In the genomic region with DNA sequence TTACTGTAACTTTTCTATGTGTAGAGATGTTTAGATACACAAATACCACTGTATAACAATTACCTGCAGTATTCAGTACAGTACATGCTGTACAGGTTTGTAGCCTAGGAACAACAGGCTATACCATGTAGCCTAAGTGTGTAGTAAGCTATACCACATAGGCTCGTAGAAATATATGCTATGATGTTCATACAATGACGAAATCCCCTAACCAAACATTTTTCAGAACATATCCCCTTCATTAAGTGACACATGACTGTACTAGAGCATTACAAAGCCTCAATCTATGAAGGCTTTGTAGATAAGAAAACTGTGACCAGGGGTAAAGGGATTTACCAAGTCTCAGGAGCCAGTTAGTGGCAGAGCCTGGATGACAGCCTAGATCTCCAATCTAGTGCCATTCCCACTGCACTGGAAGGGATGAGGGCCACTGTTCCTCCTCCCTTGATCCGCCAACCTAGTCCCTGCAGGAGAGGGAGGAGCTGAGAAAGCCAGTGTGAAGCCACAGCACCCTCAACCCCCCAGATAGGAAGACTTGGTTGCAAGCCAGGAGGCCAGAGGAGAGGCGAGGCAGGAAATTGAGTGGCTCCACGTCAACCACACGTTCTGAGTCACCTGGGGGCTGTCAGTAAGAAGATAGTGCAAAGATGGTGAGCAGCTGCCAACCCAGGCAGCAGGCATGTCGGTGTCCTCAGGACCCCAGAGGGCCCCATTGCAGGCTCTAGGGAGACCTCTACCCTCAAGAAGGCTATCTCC, we compare ENCODE assay signal across 9 cellular contexts.
DNase-seq lines count a peak whose midpoint lies in the region; ATAC-seq, FAIRE-seq and TF ChIP-seq lines count a peak whose summit lies in the region.
"Had no signal": no experiment of that assay in that cellular context is flagged by ENCODE, and none has a peak within 500 bp of the region (broad histone marks: within the 10 kb centered on the region; RNA-seq: fewer than 3 reads in every experiment).

No MANE protein-coding gene starts in this region.

- H3K4me1 ChIP-seq in HEK293 (ENCODE audit: control insufficient read depth, insufficient read depth, low read length) = 0 out of 2 replicates have a peak, but pooled peaks cover 2% of the 10 kb centered on the region
- H3K4me1 ChIP-seq in K562 (replicated peaks in 1 of 2; ENCODE audit: control insufficient read depth in 2 of 2, insufficient read depth in 2 of 2, low read length in 2 of 2) = peaks cover 5 to 15% of the 10 kb centered on the region in 2 experiments; a peak in 3 of 5 replicates
- H3K4me1 ChIP-seq in ovary (ENCODE audit: insufficient read depth) = no peaks in the 10 kb centered on the region
- H3K4me1 ChIP-seq in spleen = no peaks in the 10 kb centered on the region

- in situ Hi-C loops in K562 (cut with MboI) = no loop called here

- intact Hi-C loops in K562 (cut with micrococcal nuclease) (no loop called here), ovary (cut with DNase I) (no loop called here), spleen (cut with DNase I; ENCODE audit: low total_unique reads) (no loop called here)

- H3K27me3 ChIP-seq in K562 (ENCODE audit: control insufficient read depth in 2 of 2, insufficient read depth in 2 of 2, low read length in 2 of 2) (no peaks in the 10 kb centered on the region), ovary (no peaks in the 10 kb centered on the region), spleen (replicated peaks in 1 of 7) (no peaks in the 10 kb centered on the region)

- DNase-seq in activated CD4-positive, CD25-positive, alpha-beta regulatory T cell (lab: John Stamatoyannopoulos, UW) = peak; percentile 6 to 20 (median 9)
- peak; percentile 50 to 75 (median 62) for DNase-seq in K562 (ENCODE audit: extremely low read depth in 1 of 4, low spot score in 3 of 4)
- peak; percentile 22 to 50 (median 37) for DNase-seq in stimulated activated CD4-positive, alpha-beta T cell treated with anti-CD3 and anti-CD28 coated beads, TNF-alpha, amount 100 ng/mL, for 1 hour (ENCODE audit: low read depth in 3 of 3, low spot score in 1 of 3)
- DNase-seq in ovary = no peak
- DNase-seq in NOMO-1 (lab: John Stamatoyannopoulos, UW; ENCODE audit: unreplicated experiment in 2 of 2) = no peak
- no peak for DNase-seq in spleen
- DNase-seq: head of caudate nucleus had no signal

- no peak for TF ChIP-seq EP300 in K562 (IDR thresholded peaks at IDR 0.05; ENCODE audit: low read length)
- no peak for TF ChIP-seq EP300 in ovary (IDR thresholded peaks at IDR 0.05)

- TF ChIP-seq POLR2A in K562 (conservative IDR thresholded peaks at IDR 0.05) (no peak), ovary (IDR thresholded peaks at IDR 0.05) (no peak), spleen (IDR thresholded peaks at IDR 0.05) (no peak)

- TF ChIP-seq RAD21 in K562 (CRISPR knock-in tag; conservative IDR thresholded peaks at IDR 0.05 in 1 of 2, IDR thresholded peaks at IDR 0.05 in 1 of 2) = no peak

- WGBS in K562 (ENCODE audit: insufficient coverage, low coverage, missing lambda C conversion rate) = 6% methylated on average over 6 of the region's 7 CpGs
- WGBS in ovary, 3 donors = 70 to 76% (median 73%) methylated on average over 7 of the region's 7 CpGs
- WGBS in spleen, 5 donors = 34 to 62% (median 48%) methylated on average over 2 to 7 of the region's 7 CpGs

- no peaks in the 10 kb centered on the region for H3K79me2 ChIP-seq in K562 (ENCODE audit: control insufficient read depth, insufficient read depth, low read length)

- ATAC-seq in K562 (peak; percentile 82), GM21381 (IDR thresholded peaks at IDR 0.05; ENCODE audit: unreplicated experiment) (no peak)

- FAIRE-seq in K562 (lab: Jason Lieb, UNC) = peak; percentile 79

- no peak overlapping the region for H3K27ac ChIP-seq in HEK293 (ENCODE audit: extremely low read depth, low read depth, low read length)
- H3K27ac ChIP-seq in K562 (ENCODE audit: extremely low read depth, low read depth, low read length) = no peak overlapping the region; the same call in 2 of the 3 replicates
- H3K27ac ChIP-seq in ovary = no peak overlapping the region
- no peak overlapping the region for H3K27ac ChIP-seq in spleen

- H3K36me3 ChIP-seq in HEK293 (ENCODE audit: control insufficient read depth in 2 of 2, insufficient read depth in 1 of 2, low read length in 2 of 2) (no peaks in the 10 kb centered on the region; a peak in 1 of 3 replicates), K562 (ENCODE audit: control insufficient read depth, insufficient read depth, low read length) (no peaks in the 10 kb centered on the region), ovary (no peaks in the 10 kb centered on the region), spleen (no peaks in the 10 kb centered on the region)

- TF ChIP-seq CTCF in HEK293 (tag by site-specific recombination; IDR thresholded peaks at IDR 0.05) (no peak), K562 (IDR thresholded peaks at IDR 0.05 in 2 of 3, conservative IDR thresholded peaks at IDR 0.05 in 1 of 3; ENCODE audit: insufficient read depth in 2 of 3, low read depth in 1 of 3, low read length in 3 of 3) (no peak), ovary (IDR thresholded peaks at IDR 0.05) (no peak), spleen (IDR thresholded peaks at IDR 0.05 in 8 of 11, conservative IDR thresholded peaks at IDR 0.05 in 3 of 11) (no peak)

- no TSS peak for BruUV-seq in K562 (replicated peaks; lab: Mats Ljungman, UMichigan)

- CTCF ChIA-PET in HEK293 (lab: Yijun Ruan, JAX) (no interaction called here), K562 (lab: Yijun Ruan, JAX; ENCODE audit: low intra/inter-chr PET ratio) (no interaction called here)

- POLR2A ChIA-PET in HEK293 (lab: Yijun Ruan, JAX) = no interaction called here
- POLR2A ChIA-PET in K562 (lab: Yijun Ruan, JAX) = no interaction called here

- 0 out of 4 replicates have a peak overlapping the region, but pooled peaks of 1 of the 2 experiments have one; percentile 2 for H3K9ac ChIP-seq in K562 (ENCODE audit: insufficient read depth in 1 of 2, low read depth in 2 of 2, low read length in 2 of 2)

- H3K4me3 ChIP-seq in HEK293 (ENCODE audit: low read depth, low read length) (no peak overlapping the region), K562 (no peak overlapping the region), ovary (no peak overlapping the region), spleen (no peak overlapping the region)

- H3K9me3 ChIP-seq in HEK293 (ENCODE audit: control insufficient read depth, insufficient read depth, low read depth, low read length) (no peaks in the 10 kb centered on the region), K562 (replicated peaks; ENCODE audit: control insufficient read depth, insufficient read depth, low read depth, low read length) (no peaks in the 10 kb centered on the region), ovary (no peaks in the 10 kb centered on the region), spleen (no peaks in the 10 kb centered on the region)

- H4K20me1 ChIP-seq in K562 (replicated peaks; ENCODE audit: control insufficient read depth, insufficient read depth, low read length) = no peaks in the 10 kb centered on the region

- peak overlapping the region; percentile 2; the same call in 1 of the 2 replicates for H2AFZ ChIP-seq in K562 (ENCODE audit: low read depth, low read length)

- 0 out of 2 replicates have a peak overlapping the region, but pooled peaks have one; percentile 5 for H3K4me2 ChIP-seq in K562 (ENCODE audit: insufficient read depth, low read length)

- H3K9me1 ChIP-seq in K562 (ENCODE audit: control insufficient read depth, insufficient read depth, low read length) = no peaks in the 10 kb centered on the region

TF ChIP-seq in HEK293, 187 proteins besides CTCF, POLR2A, EP300 and RAD21 (continues in another document):
- 0 out of 2 replicates have a peak, but pooled peaks have one; percentile 8 for TF ChIP-seq ZFHX2 (tag by site-specific recombination; conservative IDR thresholded peaks at IDR 0.05)
- peak; percentile 25; the same call in 1 of the 2 replicates for TF ChIP-seq ZIC2 (tag by site-specific recombination; IDR thresholded peaks at IDR 0.05)

TF ChIP-seq in K562, 482 proteins besides CTCF, POLR2A, EP300 and RAD21 (continues in another document):
- TF ChIP-seq, protein P1, sequence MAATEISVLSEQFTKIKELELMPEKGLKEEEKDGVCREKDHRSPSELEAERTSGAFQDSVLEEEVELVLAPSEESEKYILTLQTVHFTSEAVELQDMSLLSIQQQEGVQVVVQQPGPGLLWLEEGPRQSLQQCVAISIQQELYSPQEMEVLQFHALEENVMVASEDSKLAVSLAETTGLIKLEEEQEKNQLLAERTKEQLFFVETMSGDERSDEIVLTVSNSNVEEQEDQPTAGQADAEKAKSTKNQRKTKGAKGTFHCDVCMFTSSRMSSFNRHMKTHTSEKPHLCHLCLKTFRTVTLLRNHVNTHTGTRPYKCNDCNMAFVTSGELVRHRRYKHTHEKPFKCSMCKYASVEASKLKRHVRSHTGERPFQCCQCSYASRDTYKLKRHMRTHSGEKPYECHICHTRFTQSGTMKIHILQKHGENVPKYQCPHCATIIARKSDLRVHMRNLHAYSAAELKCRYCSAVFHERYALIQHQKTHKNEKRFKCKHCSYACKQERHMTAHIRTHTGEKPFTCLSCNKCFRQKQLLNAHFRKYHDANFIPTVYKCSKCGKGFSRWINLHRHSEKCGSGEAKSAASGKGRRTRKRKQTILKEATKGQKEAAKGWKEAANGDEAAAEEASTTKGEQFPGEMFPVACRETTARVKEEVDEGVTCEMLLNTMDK (IDR thresholded peaks at IDR 0.05; ENCODE audit: borderline replicate concordance, insufficient read depth, low read depth, low read length, poor library complexity, severe bottlenecking) = no peak
- no peak for TF ChIP-seq ZKSCAN8 (CRISPR knock-in tag; IDR thresholded peaks at IDR 0.05)
- TF ChIP-seq CBFA2T2 (conservative IDR thresholded peaks at IDR 0.05) = peak; percentile 41
- TF ChIP-seq DPF2 (IDR thresholded peaks at IDR 0.05) = peak; percentile 55; the same call in 1 of the 2 replicates
- no peak for TF ChIP-seq ILK (tag; IDR thresholded peaks at IDR 0.05; ENCODE audit: borderline replicate concordance, low read depth)
- TF ChIP-seq KLF10 (CRISPR knock-in tag; IDR thresholded peaks at IDR 0.05) = no peak
- TF ChIP-seq, protein P2, sequence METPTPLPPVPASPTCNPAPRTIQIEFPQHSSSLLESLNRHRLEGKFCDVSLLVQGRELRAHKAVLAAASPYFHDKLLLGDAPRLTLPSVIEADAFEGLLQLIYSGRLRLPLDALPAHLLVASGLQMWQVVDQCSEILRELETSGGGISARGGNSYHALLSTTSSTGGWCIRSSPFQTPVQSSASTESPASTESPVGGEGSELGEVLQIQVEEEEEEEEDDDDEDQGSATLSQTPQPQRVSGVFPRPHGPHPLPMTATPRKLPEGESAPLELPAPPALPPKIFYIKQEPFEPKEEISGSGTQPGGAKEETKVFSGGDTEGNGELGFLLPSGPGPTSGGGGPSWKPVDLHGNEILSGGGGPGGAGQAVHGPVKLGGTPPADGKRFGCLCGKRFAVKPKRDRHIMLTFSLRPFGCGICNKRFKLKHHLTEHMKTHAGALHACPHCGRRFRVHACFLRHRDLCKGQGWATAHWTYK (CRISPR knock-in tag; IDR thresholded peaks at IDR 0.05) = no peak
- TF ChIP-seq BHLHE40 (IDR thresholded peaks at IDR 0.05; ENCODE audit: low read length) = peak; percentile 37; the same call in 1 of the 2 replicates

Comparison
In these comparisons a context has a peak if more than half of its experiments do, and no peak if none do; other contexts are left out.
1. DNase-seq: peak in activated CD4-positive, CD25-positive, alpha-beta regulatory T cell (4 of 4), K562 (4 of 4) and stimulated activated CD4-positive, alpha-beta T cell treated with anti-CD3 and anti-CD28 coated beads, TNF-alpha, amount 100 ng/mL, for 1 hour (3 of 3); none in ovary (0 of 5), NOMO-1 (0 of 2) and spleen (single experiment).